Comparison of ENCODE assay signal across 16 cellular contexts in genomic region chr11:10476342-10476741, GRCh38.
"Had no signal": no experiment of that assay in that cellular context is flagged by ENCODE, and none has a peak within 500 bp of the region (broad histone marks: within the 10 kb centered on the region; RNA-seq: fewer than 3 reads in every experiment).

No MANE protein-coding gene starts in this region.

- H3K4me1 Mint-ChIP-seq: mesothelial cell of epicardium had no signal

- H3K27ac Mint-ChIP-seq: activated CD4-positive, alpha-beta T cell treated with anti-CD3 and anti-CD28 coated beads, Interleukin-2, amount 10 ng/mL, durations not matched to agents 24 days and 14 days; mesothelial cell of epicardium had no signal

- DNase-seq: activated CD4-positive, alpha-beta T cell treated with anti-CD3 and anti-CD28 coated beads, Interleukin-2, amount 10 ng/mL, durations not matched to agents 24 days and 14 days; activated gamma-delta T cell; amniotic stem cell; body of pancreas; cortex of kidney; effector CD8-positive, alpha-beta T cell; hippocampal formation; kidney glomerular epithelial cell; psoas muscle; sigmoid colon; stimulated activated CD4-positive, alpha-beta T cell treated with anti-CD3 and anti-CD28 coated beads, Interleukin-4, amount 100 ng/mL, for 1 hour; stimulated activated CD8-positive, alpha-beta memory T cell treated with anti-CD3 and anti-CD28 coated beads, Interleukin-4, amount 100 ng/mL, for 48 hours; T-helper 1 cell had no signal

- H3K9me3 Mint-ChIP-seq: central memory CD8-positive, alpha-beta T cell; natural killer cell treated with Interleukin-12 subunit alpha and Interleukin-12 subunit beta and Interleukin-15 and Interleukin-18, amount 100 ng/mL, for 72 hours had no signal

- H3K27me3 Mint-ChIP-seq: activated CD4-positive, alpha-beta T cell treated with anti-CD3 and anti-CD28 coated beads, Interleukin-2, amount 10 ng/mL, durations not matched to agents 24 days and 14 days; central memory CD8-positive, alpha-beta T cell; natural killer cell treated with Interleukin-12 subunit alpha and Interleukin-12 subunit beta and Interleukin-15 and Interleukin-18, amount 100 ng/mL, for 72 hours had no signal

- H3K4me3 Mint-ChIP-seq: activated CD4-positive, alpha-beta T cell treated with anti-CD3 and anti-CD28 coated beads, Interleukin-2, amount 10 ng/mL, durations not matched to agents 24 days and 14 days; central memory CD8-positive, alpha-beta T cell; mesothelial cell of epicardium; natural killer cell treated with Interleukin-12 subunit alpha and Interleukin-12 subunit beta and Interleukin-15 and Interleukin-18, amount 100 ng/mL, for 72 hours had no signal

- ATAC-seq: body of pancreas; natural killer cell treated with Interleukin-12 subunit alpha and Interleukin-12 subunit beta and Interleukin-15 and Interleukin-18, amount 100 ng/mL, for 72 hours; psoas muscle had no signal

- H3K36me3 Mint-ChIP-seq: natural killer cell treated with Interleukin-12 subunit alpha and Interleukin-12 subunit beta and Interleukin-15 and Interleukin-18, amount 100 ng/mL, for 72 hours had no signal
